1 cellular context compared by ENCODE assay signal in the genomic region with DNA sequence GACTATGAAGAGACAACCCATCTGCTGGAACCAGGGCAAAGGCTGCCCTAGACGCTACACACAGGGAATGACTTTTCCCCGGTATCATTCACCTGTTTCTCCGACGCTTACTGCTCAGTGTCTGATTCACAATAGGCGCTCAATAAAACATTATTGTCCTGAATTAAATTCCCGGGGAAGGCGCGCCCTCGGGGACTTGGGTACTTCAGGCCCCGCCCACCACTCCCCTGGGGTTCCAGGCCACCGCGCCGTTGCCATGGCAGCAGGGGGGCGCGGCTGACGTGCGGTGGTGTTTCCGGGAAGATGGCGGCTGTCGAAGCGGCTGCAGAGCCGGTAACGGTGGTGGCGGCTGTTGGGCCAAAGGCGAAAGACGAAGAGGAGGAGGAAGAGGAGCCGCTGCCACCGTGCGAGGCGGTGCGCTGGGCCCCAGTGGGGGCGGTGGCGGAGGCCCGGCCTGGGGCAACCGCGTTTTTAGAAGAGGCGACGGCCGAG.
A peak's percentile ranks its signal among the peaks of the same experiment; 100 is the strongest.
TF ChIP-seq lines count a peak whose summit lies in the region.

RUNDC1 (plus strand) TSS at position 292 of the 492 bp plus-strand sequence; CDS start at position 304, 12 bp downstream.

TF ChIP-seq in K562, 482 proteins besides CTCF, POLR2A, EP300 and RAD21 (continued from another document and continues in another):
- no peak for TF ChIP-seq TCF7L2 (IDR thresholded peaks at IDR 0.05; ENCODE audit: low read depth, low read length)
- TF ChIP-seq HDAC2 (IDR thresholded peaks at IDR 0.05): no peak
- TF ChIP-seq FOXJ2 (tag; IDR thresholded peaks at IDR 0.05): 0 out of 2 replicates have a peak, but pooled peaks have one; percentile 15
- TF ChIP-seq MTA2 (IDR thresholded peaks at IDR 0.05; ENCODE audit: low read depth): no peak
- no peak for TF ChIP-seq HEY1 (CRISPR knock-in tag; IDR thresholded peaks at IDR 0.05; ENCODE audit: borderline replicate concordance)
- no peak for TF ChIP-seq PML (IDR thresholded peaks at IDR 0.05; ENCODE audit: low read length)
- TF ChIP-seq FIP1L1 (IDR thresholded peaks at IDR 0.05; ENCODE audit: low read depth, low read length, poor library complexity, severe bottlenecking): peak; percentile 85
- TF ChIP-seq, protein P1, sequence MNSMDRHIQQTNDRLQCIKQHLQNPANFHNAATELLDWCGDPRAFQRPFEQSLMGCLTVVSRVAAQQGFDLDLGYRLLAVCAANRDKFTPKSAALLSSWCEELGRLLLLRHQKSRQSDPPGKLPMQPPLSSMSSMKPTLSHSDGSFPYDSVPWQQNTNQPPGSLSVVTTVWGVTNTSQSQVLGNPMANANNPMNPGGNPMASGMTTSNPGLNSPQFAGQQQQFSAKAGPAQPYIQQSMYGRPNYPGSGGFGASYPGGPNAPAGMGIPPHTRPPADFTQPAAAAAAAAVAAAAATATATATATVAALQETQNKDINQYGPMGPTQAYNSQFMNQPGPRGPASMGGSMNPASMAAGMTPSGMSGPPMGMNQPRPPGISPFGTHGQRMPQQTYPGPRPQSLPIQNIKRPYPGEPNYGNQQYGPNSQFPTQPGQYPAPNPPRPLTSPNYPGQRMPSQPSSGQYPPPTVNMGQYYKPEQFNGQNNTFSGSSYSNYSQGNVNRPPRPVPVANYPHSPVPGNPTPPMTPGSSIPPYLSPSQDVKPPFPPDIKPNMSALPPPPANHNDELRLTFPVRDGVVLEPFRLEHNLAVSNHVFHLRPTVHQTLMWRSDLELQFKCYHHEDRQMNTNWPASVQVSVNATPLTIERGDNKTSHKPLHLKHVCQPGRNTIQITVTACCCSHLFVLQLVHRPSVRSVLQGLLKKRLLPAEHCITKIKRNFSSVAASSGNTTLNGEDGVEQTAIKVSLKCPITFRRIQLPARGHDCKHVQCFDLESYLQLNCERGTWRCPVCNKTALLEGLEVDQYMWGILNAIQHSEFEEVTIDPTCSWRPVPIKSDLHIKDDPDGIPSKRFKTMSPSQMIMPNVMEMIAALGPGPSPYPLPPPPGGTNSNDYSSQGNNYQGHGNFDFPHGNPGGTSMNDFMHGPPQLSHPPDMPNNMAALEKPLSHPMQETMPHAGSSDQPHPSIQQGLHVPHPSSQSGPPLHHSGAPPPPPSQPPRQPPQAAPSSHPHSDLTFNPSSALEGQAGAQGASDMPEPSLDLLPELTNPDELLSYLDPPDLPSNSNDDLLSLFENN (IDR thresholded peaks at IDR 0.05; ENCODE audit: low read depth in 2 of 2, low read length in 2 of 2): no peak
- TF ChIP-seq ZNF347 (CRISPR knock-in tag; IDR thresholded peaks at IDR 0.05; ENCODE audit: low read depth): no peak
- no peak for TF ChIP-seq NR4A1 (CRISPR knock-in tag; IDR thresholded peaks at IDR 0.05)
- TF ChIP-seq NR4A1 (tag; IDR thresholded peaks at IDR 0.05): no peak
- no peak for TF ChIP-seq ZNF41 (CRISPR knock-in tag; conservative IDR thresholded peaks at IDR 0.05)
- peak; percentile 42 for TF ChIP-seq HMGN3 (IDR thresholded peaks at IDR 0.05; ENCODE audit: borderline replicate concordance, extremely low read depth, insufficient read length, low read depth, low read length)
- no peak for TF ChIP-seq ETV6 (IDR thresholded peaks at IDR 0.05; ENCODE audit: borderline replicate concordance in 1 of 2, low read depth in 2 of 2, low read length in 1 of 2)
- no peak for TF ChIP-seq ETV6 (CRISPR knock-in tag; IDR thresholded peaks at IDR 0.05; ENCODE audit: borderline replicate concordance)
- TF ChIP-seq SMAD1 (IDR thresholded peaks at IDR 0.05; ENCODE audit: low read depth, low read length, partially characterized antibody): peak; percentile 40
- no peak for TF ChIP-seq SNIP1 (IDR thresholded peaks at IDR 0.05; ENCODE audit: low read depth)
- TF ChIP-seq SRSF1 (IDR thresholded peaks at IDR 0.05; ENCODE audit: low read depth, low read length): no peak
- TF ChIP-seq, protein P2, sequence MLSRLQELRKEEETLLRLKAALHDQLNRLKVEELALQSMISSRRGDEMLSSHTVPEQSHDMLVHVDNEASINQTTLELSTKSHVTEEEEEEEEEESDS (CRISPR knock-in tag; IDR thresholded peaks at IDR 0.05): no peak
- no peak for TF ChIP-seq STAT5A (IDR thresholded peaks at IDR 0.05; ENCODE audit: borderline replicate concordance, low read length)
- TF ChIP-seq KDM2B (CRISPR knock-in tag; IDR thresholded peaks at IDR 0.05): no peak
- no peak for TF ChIP-seq ZNF197 (CRISPR knock-in tag; IDR thresholded peaks at IDR 0.05; ENCODE audit: low read depth)
- TF ChIP-seq HNRNPH1 (optimal IDR thresholded peaks at IDR 0.05; ENCODE audit: low read depth, low read length): no peak
- TF ChIP-seq CREB1 (IDR thresholded peaks at IDR 0.05): 0 out of 2 replicates have a peak, but pooled peaks have one; percentile 39
- no peak for TF ChIP-seq CREB1 (CRISPR knock-in tag; IDR thresholded peaks at IDR 0.05)
- TF ChIP-seq SAFB2 (IDR thresholded peaks at IDR 0.05; ENCODE audit: borderline replicate concordance, low read depth, low read length, severe bottlenecking): no peak
- no peak for TF ChIP-seq SMARCA4 (IDR thresholded peaks at IDR 0.05)
- no peak for TF ChIP-seq JUN (IDR thresholded peaks at IDR 0.05; ENCODE audit: borderline replicate concordance, low read depth, low read length)
- TF ChIP-seq JUN (CRISPR knock-in tag; IDR thresholded peaks at IDR 0.05; ENCODE audit: borderline replicate concordance): no peak
- TF ChIP-seq, protein P3, sequence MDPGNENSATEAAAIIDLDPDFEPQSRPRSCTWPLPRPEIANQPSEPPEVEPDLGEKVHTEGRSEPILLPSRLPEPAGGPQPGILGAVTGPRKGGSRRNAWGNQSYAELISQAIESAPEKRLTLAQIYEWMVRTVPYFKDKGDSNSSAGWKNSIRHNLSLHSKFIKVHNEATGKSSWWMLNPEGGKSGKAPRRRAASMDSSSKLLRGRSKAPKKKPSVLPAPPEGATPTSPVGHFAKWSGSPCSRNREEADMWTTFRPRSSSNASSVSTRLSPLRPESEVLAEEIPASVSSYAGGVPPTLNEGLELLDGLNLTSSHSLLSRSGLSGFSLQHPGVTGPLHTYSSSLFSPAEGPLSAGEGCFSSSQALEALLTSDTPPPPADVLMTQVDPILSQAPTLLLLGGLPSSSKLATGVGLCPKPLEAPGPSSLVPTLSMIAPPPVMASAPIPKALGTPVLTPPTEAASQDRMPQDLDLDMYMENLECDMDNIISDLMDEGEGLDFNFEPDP (CRISPR knock-in tag; IDR thresholded peaks at IDR 0.05): no peak
- no peak for TF ChIP-seq NFE2 (IDR thresholded peaks at IDR 0.05; ENCODE audit: low read depth)
- no peak for TF ChIP-seq ZNF561 (CRISPR knock-in tag; conservative IDR thresholded peaks at IDR 0.05)
- TF ChIP-seq TCF7 (IDR thresholded peaks at IDR 0.05; ENCODE audit: borderline replicate concordance): no peak
- 0 out of 2 replicates have a peak, but pooled peaks have one; percentile 10 for TF ChIP-seq ZBTB17 (CRISPR knock-in tag; IDR thresholded peaks at IDR 0.05)
- no peak for TF ChIP-seq NCOA1 (IDR thresholded peaks at IDR 0.05; ENCODE audit: low read depth)
- TF ChIP-seq SMAD2 (IDR thresholded peaks at IDR 0.05; ENCODE audit: low read depth, low read length): no peak
- TF ChIP-seq MEF2D (tag; conservative IDR thresholded peaks at IDR 0.05; ENCODE audit: low read depth): no peak
- peak; percentile 81 for TF ChIP-seq POLR2G (IDR thresholded peaks at IDR 0.05; ENCODE audit: low read depth, low read length)
- TF ChIP-seq ELK3 (CRISPR knock-in tag; IDR thresholded peaks at IDR 0.05): no peak
- no peak for TF ChIP-seq E2F5 (CRISPR knock-in tag; IDR thresholded peaks at IDR 0.05)
- peak; percentile 59 for TF ChIP-seq SMAD4 (CRISPR knock-in tag; conservative IDR thresholded peaks at IDR 0.05)
- no peak for TF ChIP-seq ARID3A (IDR thresholded peaks at IDR 0.05; ENCODE audit: borderline replicate concordance, low read depth, low read length)
- TF ChIP-seq BRF2 (IDR thresholded peaks at IDR 0.05; ENCODE audit: borderline replicate concordance, insufficient read depth, insufficient read length): no peak
- 0 out of 2 replicates have a peak, but pooled peaks have one; percentile 28 for TF ChIP-seq NFRKB (IDR thresholded peaks at IDR 0.05; ENCODE audit: low read depth)
- TF ChIP-seq HLTF (IDR thresholded peaks at IDR 0.05): no peak
- 0 out of 2 replicates have a peak, but pooled peaks have one; percentile 24 for TF ChIP-seq CBX1 (IDR thresholded peaks at IDR 0.05; ENCODE audit: low read depth)
- no peak for TF ChIP-seq KLF6 (CRISPR knock-in tag; IDR thresholded peaks at IDR 0.05; ENCODE audit: borderline replicate concordance)
- no peak for TF ChIP-seq ZNF24 (IDR thresholded peaks at IDR 0.05)
- TF ChIP-seq HDAC1 (IDR thresholded peaks at IDR 0.05): peak in 1 of 2 experiments; percentile 88; a peak in 2 of 4 replicates
- TF ChIP-seq ZBTB1 (CRISPR knock-in tag; IDR thresholded peaks at IDR 0.05; ENCODE audit: borderline replicate concordance, low read depth): peak; percentile 93
- TF ChIP-seq ZNF263 (CRISPR knock-in tag; IDR thresholded peaks at IDR 0.05; ENCODE audit: borderline replicate concordance): no peak
- TF ChIP-seq THRB (CRISPR knock-in tag; conservative IDR thresholded peaks at IDR 0.05): no peak
- no peak for TF ChIP-seq ZBTB12 (CRISPR knock-in tag; IDR thresholded peaks at IDR 0.05)
- no peak for TF ChIP-seq NFYB (IDR thresholded peaks at IDR 0.05; ENCODE audit: extremely low read depth, insufficient read length)
- peak; percentile 77 for TF ChIP-seq KLF13 (tag; IDR thresholded peaks at IDR 0.05; ENCODE audit: borderline replicate concordance, low read depth)
- TF ChIP-seq NUFIP1 (IDR thresholded peaks at IDR 0.05; ENCODE audit: partially characterized antibody): no peak
- no peak for TF ChIP-seq ZNF146 (CRISPR knock-in tag; IDR thresholded peaks at IDR 0.05; ENCODE audit: unreplicated experiment)
